Comparison of ENCODE assay signal across 8 cellular contexts in genomic region chr17:18033442-18034099, GRCh38. TPM values are rescaled to one million over a fixed set of nuclear protein-coding genes. Genes with fewer than 3 reads are reported as not detected.
DNase-seq lines count a peak whose midpoint lies in the region; ATAC-seq, FAIRE-seq and TF ChIP-seq lines count a peak whose summit lies in the region.

No MANE protein-coding gene starts in this region.

- no peak overlapping the region for H3K27ac Mint-ChIP-seq in activated naive CD8-positive, alpha-beta T cell treated with anti-CD3 and anti-CD28 coated beads, Interleukin-2, amount 50 U/mL, for 24 hours

- peaks cover 36% of the 10 kb centered on the region for H3K4me1 Mint-ChIP-seq in activated naive CD8-positive, alpha-beta T cell treated with anti-CD3 and anti-CD28 coated beads, Interleukin-2, amount 50 U/mL, for 24 hours

- H3K27ac ChIP-seq in DOHH2 (ENCODE audit: low read depth, low read length) (no peak overlapping the region), MM.1S (ENCODE audit: low read length) (no peak overlapping the region), heart right ventricle (peak overlapping the region in 1 of 10 donors; percentile 77)

- intact Hi-C loops in heart right ventricle (cut with DNase I): loop anchor here (2.0 to 10.0 kb wide), 15 partner anchors 36 to 357 kb away; partner anchors contain the start of genes RAI1 (in 6 of the 10), DRC3 (in 1 of the 10) and TOM1L2 (in 1 of the 10)

- TF ChIP-seq CTCF in DOHH2 (IDR thresholded peaks at IDR 0.05; ENCODE audit: low read depth, low read length, poor library complexity, severe bottlenecking) (peak; percentile 70), MM.1S (IDR thresholded peaks at IDR 0.05; ENCODE audit: low read length) (peak; percentile 72), heart right ventricle (IDR thresholded peaks at IDR 0.05) (peak; percentile 34 to 81 (median 65))

- H3K4me3 Mint-ChIP-seq in activated naive CD8-positive, alpha-beta T cell treated with anti-CD3 and anti-CD28 coated beads, Interleukin-2, amount 50 U/mL, for 24 hours: no peak overlapping the region

- H3F3A ChIP-seq in DOHH2 (ENCODE audit: control insufficient read depth, insufficient read depth) (peaks cover 16% of the 10 kb centered on the region), MM.1S (ENCODE audit: insufficient read depth, low read length) (no peaks in the 10 kb centered on the region)

- no peaks in the 10 kb centered on the region for H3K36me3 Mint-ChIP-seq in activated naive CD8-positive, alpha-beta T cell treated with anti-CD3 and anti-CD28 coated beads, Interleukin-2, amount 50 U/mL, for 24 hours (ENCODE audit: low read depth)

- 18 to 23% methylated on average over 5 of the region's 5 CpGs for WGBS in heart right ventricle, 2 donors

- DNase-seq in MM.1S (peak; percentile 87), RCC 7860 (ENCODE audit: low spot score) (peak; percentile 76), heart right ventricle (peak in 1 of 2 donors; percentile 79), putamen (ENCODE audit: low spot score) (peak; percentile 76), cortex of kidney (lab: John Stamatoyannopoulos, UW) (no peak)
- peak; percentile 41 for DNase-seq in activated naive CD8-positive, alpha-beta T cell treated with anti-CD3 and anti-CD28 coated beads, Interleukin-2, amount 50 U/mL, for 24 hours

- no peak overlapping the region for H3K4me3 ChIP-seq in DOHH2 (ENCODE audit: low read length)
- no peak overlapping the region for H3K4me3 ChIP-seq in MM.1S (ENCODE audit: low read length)
- no peak overlapping the region for H3K4me3 ChIP-seq in heart right ventricle

- no peaks in the 10 kb centered on the region for H3K27me3 Mint-ChIP-seq in activated naive CD8-positive, alpha-beta T cell treated with anti-CD3 and anti-CD28 coated beads, Interleukin-2, amount 50 U/mL, for 24 hours

- ATAC-seq in GM21825 (IDR thresholded peaks at IDR 0.05; ENCODE audit: unreplicated experiment) (peak; percentile 53), heart right ventricle (peak; percentile 74 to 94 (median 88))
- peak; percentile 78 for ATAC-seq in activated naive CD8-positive, alpha-beta T cell treated with anti-CD3 and anti-CD28 coated beads, Interleukin-2, amount 50 U/mL, for 24 hours

- H3K27me3 ChIP-seq in DOHH2 (ENCODE audit: control insufficient read depth, low read length): no peaks in the 10 kb centered on the region
- H3K27me3 ChIP-seq in MM.1S (replicated peaks; ENCODE audit: insufficient read depth, low read length): no peaks in the 10 kb centered on the region
- H3K27me3 ChIP-seq in heart right ventricle: no peaks in the 10 kb centered on the region

- H3K9me3 ChIP-seq in DOHH2 (ENCODE audit: control insufficient read depth, insufficient read depth, low read length): no peaks in the 10 kb centered on the region
- H3K9me3 ChIP-seq in MM.1S (replicated peaks; ENCODE audit: insufficient read depth, low read length): no peaks in the 10 kb centered on the region
- no peaks in the 10 kb centered on the region for H3K9me3 ChIP-seq in heart right ventricle

- H3K9me2 ChIP-seq in DOHH2 (replicated peaks; ENCODE audit: control insufficient read depth, low read length) (no peaks in the 10 kb centered on the region), MM.1S (replicated peaks; ENCODE audit: insufficient read depth, low read length) (no peaks in the 10 kb centered on the region)

- peaks cover 54% of the 10 kb centered on the region for H3K4me1 ChIP-seq in DOHH2 (ENCODE audit: control insufficient read depth, low read length)
- peaks cover 11% of the 10 kb centered on the region for H3K4me1 ChIP-seq in MM.1S (ENCODE audit: low read length)
- peaks cover 3 to 54% (median 39%) of the 10 kb centered on the region in 9 donors for H3K4me1 ChIP-seq in heart right ventricle

- FAIRE-seq in RCC 7860 (lab: Jason Lieb, UNC): peak; percentile 82

- H4K20me1 ChIP-seq in DOHH2 (ENCODE audit: control insufficient read depth, insufficient read depth, low read depth, low read length) (peaks cover 10% of the 10 kb centered on the region), MM.1S (ENCODE audit: insufficient read depth, low read length) (no peaks in the 10 kb centered on the region)

- H3K36me3 ChIP-seq in DOHH2 (ENCODE audit: control insufficient read depth, low read length) (peaks cover 1% of the 10 kb centered on the region), MM.1S (replicated peaks; ENCODE audit: insufficient read depth, low read length) (no peaks in the 10 kb centered on the region), heart right ventricle (no peaks in the 10 kb centered on the region)

- no peak overlapping the region for H2AFZ ChIP-seq in MM.1S (ENCODE audit: low read length)

- H3K4me2 ChIP-seq in DOHH2 (ENCODE audit: low read length) (0 out of 2 replicates have a peak overlapping the region, but pooled peaks have one; percentile 6), MM.1S (ENCODE audit: low read depth, low read length) (no peak overlapping the region)

- H3K9me3 Mint-ChIP-seq in activated naive CD8-positive, alpha-beta T cell treated with anti-CD3 and anti-CD28 coated beads, Interleukin-2, amount 50 U/mL, for 24 hours: no peaks in the 10 kb centered on the region

- H3K79me2 ChIP-seq in DOHH2 (ENCODE audit: control insufficient read depth, low read length) (peaks cover 81% of the 10 kb centered on the region), MM.1S (ENCODE audit: low read length) (peaks cover 73% of the 10 kb centered on the region)

- H3K9ac ChIP-seq in MM.1S (ENCODE audit: low read length): no peak overlapping the region

RNA-seq across cellular contexts. Expression of gene ATPAF2, which starts 5.4 kb away (rescaled TPM):
- 10 to 100 TPM; 32.6 to 43.5 (median 37.4) TPM for total RNA-seq in heart right ventricle
- 10 to 100 TPM; 21.5 to 55.8 TPM for polyA plus RNA-seq in heart right ventricle

RNA-seq across cellular contexts. Expression of gene GID4, which starts 5.6 kb away (rescaled TPM):
- total RNA-seq in heart right ventricle: 10 to 100 TPM; 14.6 to 23.7 (median 17.3) TPM
- polyA plus RNA-seq in heart right ventricle: 1 to 10 TPM; 7.0 to 9.5 TPM

RNA-seq across cellular contexts. Expression of gene DRG2, which starts 54.2 kb away (rescaled TPM):
- 10 to 100 TPM; 18.1 to 23.3 (median 20.9) TPM for total RNA-seq in heart right ventricle
- polyA plus RNA-seq in heart right ventricle: 10 to 100 TPM; 28.4 to 44.3 TPM
